In the genomic region with DNA sequence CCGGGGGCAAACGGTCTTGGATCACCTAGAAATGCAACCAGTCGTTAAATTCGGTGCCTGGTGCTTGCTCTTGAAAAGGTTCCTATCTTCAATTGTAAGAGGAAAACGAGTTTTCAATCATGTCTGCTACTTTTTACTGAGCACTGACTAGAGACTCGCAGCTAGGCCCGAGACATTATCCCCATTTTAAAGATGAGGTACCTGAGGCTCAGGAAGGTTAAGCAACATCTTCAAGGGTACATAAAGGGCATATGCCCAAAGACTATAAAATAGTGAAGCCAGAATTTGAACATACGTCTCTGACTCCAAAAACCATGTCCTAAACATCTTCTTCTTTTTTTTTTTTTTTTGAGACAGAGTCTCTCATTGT, we compare ENCODE assay signal across 8 cellular contexts. TPM values are rescaled to one million over a fixed set of nuclear protein-coding genes. Genes with fewer than 3 reads are reported as not detected.
DNase-seq lines count a peak whose midpoint lies in the region; ATAC-seq, FAIRE-seq and TF ChIP-seq lines count a peak whose summit lies in the region.

No MANE protein-coding gene starts in this region.

- H3K4me1 ChIP-seq in right lobe of liver (peaks cover 0 to 12% (median 6%) of the 10 kb centered on the region in 4 donors), thymus (ENCODE audit: control insufficient read depth, insufficient read depth, low read length) (peaks cover 9% of the 10 kb centered on the region)

- H3K27me3 ChIP-seq in right lobe of liver (no peaks in the 10 kb centered on the region), thymus (ENCODE audit: control insufficient read depth, insufficient read depth) (no peaks in the 10 kb centered on the region)

- H3K27me3 Mint-ChIP-seq in activated T-cell treated with anti-CD3 and anti-CD28 coated beads, Interleukin-2, amount 50 U/mL, for 4 hours (ENCODE audit: low read depth), result no peaks in the 10 kb centered on the region

- DNase-seq in activated T-cell treated with anti-CD3 and anti-CD28 coated beads, Interleukin-2, amount 50 U/mL, for 4 hours, result no peak
- DNase-seq in activated T-cell treated with anti-CD3 and anti-CD28 coated beads, Interleukin-2, amount 50 U/mL, for 48 hours, result no peak
- DNase-seq in astrocyte of the cerebellum (ENCODE audit: low read depth) (no peak), right lobe of liver (no peak), COR-L47 (lab: John Stamatoyannopoulos, UW) (no peak), H54 (ENCODE audit: insufficient read length, low spot score) (no peak)

- no peaks in the 10 kb centered on the region for H3K9me3 Mint-ChIP-seq in activated T-cell treated with anti-CD3 and anti-CD28 coated beads, Interleukin-2, amount 50 U/mL, for 4 hours

- peak overlapping the region in 2 of 3 donors; percentile 12 to 88 for H3K27ac ChIP-seq in right lobe of liver
- peak overlapping the region; percentile 74 for H3K27ac ChIP-seq in thymus (ENCODE audit: low read depth)

- peaks cover 8% of the 10 kb centered on the region for H3K36me3 Mint-ChIP-seq in activated T-cell treated with anti-CD3 and anti-CD28 coated beads, Interleukin-2, amount 50 U/mL, for 4 hours (ENCODE audit: insufficient read depth)

- H3K4me3 Mint-ChIP-seq in activated T-cell treated with anti-CD3 and anti-CD28 coated beads, Interleukin-2, amount 50 U/mL, for 4 hours, result peak overlapping the region; percentile 98

- no peaks in the 10 kb centered on the region for H3K9me3 ChIP-seq in right lobe of liver
- H3K9me3 ChIP-seq in thymus (ENCODE audit: control insufficient read depth), result no peaks in the 10 kb centered on the region

- intact Hi-C loops in right lobe of liver (cut with DNase I), result no loop called here

- no peak for TF ChIP-seq CTCF in astrocyte of the cerebellum (IDR thresholded peaks at IDR 0.05; ENCODE audit: low read depth, low read length, missing control alignments)
- TF ChIP-seq CTCF in right lobe of liver (IDR thresholded peaks at IDR 0.05), result no peak

- WGBS in right lobe of liver (ENCODE audit: insufficient coverage, low coverage, low lambda C conversion rate, missing lambda C conversion rate), result 53% methylated on average over 8 of the region's 8 CpGs
- 69% methylated on average over 8 of the region's 8 CpGs for WGBS in thymus

- no peak for TF ChIP-seq POLR2A in right lobe of liver (IDR thresholded peaks at IDR 0.05)
- no peak for TF ChIP-seq POLR2A in H54 (IDR thresholded peaks at IDR 0.05; ENCODE audit: low read depth, low read length)

- peak overlapping the region; percentile 92 for H3K4me3 ChIP-seq in astrocyte of the cerebellum (ENCODE audit: low read depth, low read length)
- H3K4me3 ChIP-seq in right lobe of liver, result peak overlapping the region; percentile 86 to 100 (median 91)
- peak overlapping the region; percentile 74 for H3K4me3 ChIP-seq in thymus (ENCODE audit: low read length)

- FAIRE-seq in H54 (lab: Jason Lieb, UNC), result no peak

- in situ Hi-C loops in astrocyte of the cerebellum (cut with HindIII; ENCODE audit: low sequenced_read_pairs), result no loop called here

- H3K36me3 ChIP-seq in right lobe of liver (no peaks in the 10 kb centered on the region), thymus (ENCODE audit: control insufficient read depth, insufficient read depth) (no peaks in the 10 kb centered on the region)

- H3K4me1 Mint-ChIP-seq in activated T-cell treated with anti-CD3 and anti-CD28 coated beads, Interleukin-2, amount 50 U/mL, for 4 hours (ENCODE audit: low read depth), result peaks cover 37% of the 10 kb centered on the region

- no peak for ATAC-seq in activated T-cell treated with anti-CD3 and anti-CD28 coated beads, Interleukin-2, amount 50 U/mL, for 4 hours
- no peak for ATAC-seq in right lobe of liver
- no peak for ATAC-seq in HG03095 (IDR thresholded peaks at IDR 0.05; ENCODE audit: unreplicated experiment)

RNA-seq across cellular contexts. Expression of gene PISD, which starts 0.6 kb away (rescaled TPM):
- total RNA-seq in activated T-cell treated with anti-CD3 and anti-CD28 coated beads, Interleukin-2, amount 50 U/mL, for 4 hours, result 100 to 1,000 TPM in 1 of 3 donors, 10 to 100 TPM in 2; 80.0 to 101 (median 81.2) TPM
- total RNA-seq in right lobe of liver, result 10 to 100 TPM; 15.5 to 22.9 (median 18.1) TPM
- polyA plus RNA-seq in thymus, result 31.8 TPM
